Comparison of ENCODE assay signal across 1 cellular context in genomic region chr2:3594493-3595281, GRCh38.
TF ChIP-seq lines count a peak whose summit lies in the region.

TSS of gene COLEC11 (plus strand) at chr2:3595112. CDS start at chr2:3604341, 9,229 bp downstream.

TF ChIP-seq in K562, 482 proteins besides CTCF, POLR2A, EP300 and RAD21 (continued from another document and continues in another):
- TF ChIP-seq MGA (IDR thresholded peaks at IDR 0.05): peak; percentile 83
- TF ChIP-seq BCL6 (CRISPR knock-in tag; IDR thresholded peaks at IDR 0.05): no peak
- TF ChIP-seq GTF2F1 (IDR thresholded peaks at IDR 0.05; ENCODE audit: low read depth, low read length): no peak
- no peak for TF ChIP-seq U2AF1 (optimal IDR thresholded peaks at IDR 0.05; ENCODE audit: low read depth, low read length)
- TF ChIP-seq GTF3C2 (IDR thresholded peaks at IDR 0.05; ENCODE audit: borderline replicate concordance, extremely low read depth, insufficient read length): no peak
- TF ChIP-seq STAT5A (IDR thresholded peaks at IDR 0.05; ENCODE audit: borderline replicate concordance, low read length): no peak
- peak in 1 of 2 experiments; percentile 70; a peak in 2 of 4 replicates for TF ChIP-seq MAZ (CRISPR knock-in tag; conservative IDR thresholded peaks at IDR 0.05 in 1 of 2, IDR thresholded peaks at IDR 0.05 in 1 of 2)
- no peak for TF ChIP-seq USF1 (CRISPR knock-in tag; IDR thresholded peaks at IDR 0.05)
- TF ChIP-seq HDAC1 (IDR thresholded peaks at IDR 0.05): peak in 1 of 2 experiments; percentile 69; a peak in 2 of 4 replicates
- TF ChIP-seq IRF2 (CRISPR knock-in tag; IDR thresholded peaks at IDR 0.05): no peak
- no peak for TF ChIP-seq LARP7 (IDR thresholded peaks at IDR 0.05)
- no peak for TF ChIP-seq ZNF644 (tag; IDR thresholded peaks at IDR 0.05; ENCODE audit: low read depth)
- TF ChIP-seq TFAM (CRISPR knock-in tag; conservative IDR thresholded peaks at IDR 0.05): no peak
- peak; percentile 28 for TF ChIP-seq RBBP5 (IDR thresholded peaks at IDR 0.05; ENCODE audit: borderline replicate concordance, insufficient read depth, low read length, poor library complexity, severe bottlenecking)
- TF ChIP-seq ZNF146 (CRISPR knock-in tag; IDR thresholded peaks at IDR 0.05; ENCODE audit: unreplicated experiment): no peak
- TF ChIP-seq PREB (CRISPR knock-in tag; IDR thresholded peaks at IDR 0.05): no peak
- no peak for TF ChIP-seq GTF2E2 (tag; IDR thresholded peaks at IDR 0.05)
- TF ChIP-seq ZBTB12 (CRISPR knock-in tag; IDR thresholded peaks at IDR 0.05): no peak
- TF ChIP-seq DPF2 (IDR thresholded peaks at IDR 0.05): peak; percentile 66
- TF ChIP-seq ILF3 (IDR thresholded peaks at IDR 0.05; ENCODE audit: borderline replicate concordance): no peak
- TF ChIP-seq KHSRP (IDR thresholded peaks at IDR 0.05): no peak
- TF ChIP-seq ATF6 (CRISPR knock-in tag; IDR thresholded peaks at IDR 0.05): no peak
- TF ChIP-seq PPARD (CRISPR knock-in tag; IDR thresholded peaks at IDR 0.05): no peak
- TF ChIP-seq RBM14 (IDR thresholded peaks at IDR 0.05; ENCODE audit: borderline replicate concordance, insufficient read depth, low read depth, low read length): no peak
- no peak for TF ChIP-seq SAFB2 (IDR thresholded peaks at IDR 0.05; ENCODE audit: borderline replicate concordance, low read depth, low read length, severe bottlenecking)
- TF ChIP-seq DACH1 (IDR thresholded peaks at IDR 0.05; ENCODE audit: partially characterized antibody): no peak
- no peak for TF ChIP-seq LEF1 (IDR thresholded peaks at IDR 0.05)
- TF ChIP-seq ZBED1 (IDR thresholded peaks at IDR 0.05): no peak
- no peak for TF ChIP-seq KLF13 (tag; IDR thresholded peaks at IDR 0.05; ENCODE audit: borderline replicate concordance, low read depth)
- 0 out of 2 replicates have a peak, but pooled peaks have one; percentile 26 for TF ChIP-seq MYNN (IDR thresholded peaks at IDR 0.05)
- TF ChIP-seq MYNN (CRISPR knock-in tag; IDR thresholded peaks at IDR 0.05): no peak
- TF ChIP-seq CBFA2T3 (IDR thresholded peaks at IDR 0.05): peak; percentile 20; the same call in 1 of the 2 replicates
- TF ChIP-seq ZNF217 (CRISPR knock-in tag; IDR thresholded peaks at IDR 0.05): no peak
- no peak for TF ChIP-seq ZNF766 (CRISPR knock-in tag; conservative IDR thresholded peaks at IDR 0.05)
- TF ChIP-seq HEY1 (CRISPR knock-in tag; IDR thresholded peaks at IDR 0.05; ENCODE audit: borderline replicate concordance): no peak
- TF ChIP-seq CHD4 (IDR thresholded peaks at IDR 0.05; ENCODE audit: insufficient read depth, insufficient replicate concordance, low read depth, low read length, poor library complexity, severe bottlenecking): no peak
- peak; percentile 45; the same call in 1 of the 2 replicates for TF ChIP-seq ZFX (CRISPR knock-in tag; IDR thresholded peaks at IDR 0.05)
- TF ChIP-seq EZH2 (IDR thresholded peaks at IDR 0.05; ENCODE audit: borderline replicate concordance, low read depth, low read length): no peak
- TF ChIP-seq ZNF699 (CRISPR knock-in tag; IDR thresholded peaks at IDR 0.05; ENCODE audit: insufficient replicate concordance): no peak
- no peak for TF ChIP-seq SNIP1 (IDR thresholded peaks at IDR 0.05; ENCODE audit: low read depth)
- TF ChIP-seq FIP1L1 (IDR thresholded peaks at IDR 0.05; ENCODE audit: low read depth, low read length, poor library complexity, severe bottlenecking): peak; percentile 34
- TF ChIP-seq MCM5 (IDR thresholded peaks at IDR 0.05; ENCODE audit: low read depth): no peak
- TF ChIP-seq ZFP1 (CRISPR knock-in tag; IDR thresholded peaks at IDR 0.05): no peak
- no peak for TF ChIP-seq CBX8 (IDR thresholded peaks at IDR 0.05; ENCODE audit: borderline replicate concordance, extremely low read depth, low read depth, low read length, poor library complexity, severe bottlenecking)
